ENCODE assay signal across 1 cellular context in the genomic region with DNA sequence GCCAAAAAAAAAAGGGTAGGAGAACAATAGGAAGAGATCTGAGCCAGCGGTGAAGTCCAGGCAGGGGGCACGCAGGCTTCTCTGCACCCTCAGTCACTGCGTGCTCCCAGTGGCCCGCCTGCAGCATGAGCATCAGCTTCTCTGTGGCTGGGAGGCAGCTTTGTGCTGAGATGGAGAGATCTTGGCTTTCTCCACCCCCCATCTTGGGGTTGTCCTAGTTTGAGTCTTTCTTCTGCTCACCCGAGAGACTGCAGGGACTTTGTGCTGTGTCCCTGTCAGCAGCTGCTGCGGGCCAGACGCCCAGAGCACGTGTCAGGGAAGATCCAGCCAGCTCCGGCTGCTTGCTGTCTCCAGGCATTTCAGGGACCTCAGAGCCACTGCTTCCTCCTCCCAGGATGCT.
TF ChIP-seq lines count a peak whose summit lies in the region.

No MANE protein-coding gene starts in this region.

TF ChIP-seq in IMR-90, 13 proteins besides CTCF, POLR2A, EP300 and RAD21:
- TF ChIP-seq CHD1 (IDR thresholded peaks at IDR 0.05; ENCODE audit: low read depth, low read length) (no peak), MAFK (IDR thresholded peaks at IDR 0.05; ENCODE audit: low read depth, low read length) (no peak), FOS (IDR thresholded peaks at IDR 0.05; ENCODE audit: low read depth, low read length) (no peak), CEBPB (IDR thresholded peaks at IDR 0.05; ENCODE audit: low read depth, low read length) (no peak), MXI1 (IDR thresholded peaks at IDR 0.05; ENCODE audit: borderline replicate concordance, low read depth, low read length) (no peak), MAZ (IDR thresholded peaks at IDR 0.05; ENCODE audit: borderline replicate concordance, low read depth, low read length) (no peak), BHLHE40 (IDR thresholded peaks at IDR 0.05; ENCODE audit: low read depth, low read length) (no peak), RCOR1 (IDR thresholded peaks at IDR 0.05; ENCODE audit: insufficient replicate concordance, low read length) (no peak), SMC3 (IDR thresholded peaks at IDR 0.05; ENCODE audit: low read depth, low read length) (no peak), NFE2L2 (IDR thresholded peaks at IDR 0.05; ENCODE audit: low read depth, low read length) (no peak), RFX5 (IDR thresholded peaks at IDR 0.05; ENCODE audit: low read depth, low read length) (no peak)
- TF ChIP-seq, protein P1, sequence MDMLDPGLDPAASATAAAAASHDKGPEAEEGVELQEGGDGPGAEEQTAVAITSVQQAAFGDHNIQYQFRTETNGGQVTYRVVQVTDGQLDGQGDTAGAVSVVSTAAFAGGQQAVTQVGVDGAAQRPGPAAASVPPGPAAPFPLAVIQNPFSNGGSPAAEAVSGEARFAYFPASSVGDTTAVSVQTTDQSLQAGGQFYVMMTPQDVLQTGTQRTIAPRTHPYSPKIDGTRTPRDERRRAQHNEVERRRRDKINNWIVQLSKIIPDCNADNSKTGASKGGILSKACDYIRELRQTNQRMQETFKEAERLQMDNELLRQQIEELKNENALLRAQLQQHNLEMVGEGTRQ (IDR thresholded peaks at IDR 0.05; ENCODE audit: low read depth, low read length) = no peak
- TF ChIP-seq, protein P2, sequence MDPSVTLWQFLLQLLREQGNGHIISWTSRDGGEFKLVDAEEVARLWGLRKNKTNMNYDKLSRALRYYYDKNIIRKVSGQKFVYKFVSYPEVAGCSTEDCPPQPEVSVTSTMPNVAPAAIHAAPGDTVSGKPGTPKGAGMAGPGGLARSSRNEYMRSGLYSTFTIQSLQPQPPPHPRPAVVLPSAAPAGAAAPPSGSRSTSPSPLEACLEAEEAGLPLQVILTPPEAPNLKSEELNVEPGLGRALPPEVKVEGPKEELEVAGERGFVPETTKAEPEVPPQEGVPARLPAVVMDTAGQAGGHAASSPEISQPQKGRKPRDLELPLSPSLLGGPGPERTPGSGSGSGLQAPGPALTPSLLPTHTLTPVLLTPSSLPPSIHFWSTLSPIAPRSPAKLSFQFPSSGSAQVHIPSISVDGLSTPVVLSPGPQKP (IDR thresholded peaks at IDR 0.05; ENCODE audit: borderline replicate concordance, low read depth, low read length) = no peak
